In genomic region chr18:59500765-59501164, GRCh38 we compare ENCODE assay signal across 24 cellular contexts.
"Had no signal": no experiment of that assay in that cellular context is flagged by ENCODE, and none has a peak within 500 bp of the region (broad histone marks: within the 10 kb centered on the region; RNA-seq: fewer than 3 reads in every experiment).

No MANE protein-coding gene starts in this region.

- H3K9me3 Mint-ChIP-seq: activated CD4-positive, alpha-beta memory T cell treated with anti-CD3 and anti-CD28 coated beads, Interleukin-2, amount 10 ng/mL, durations not matched to agents 7 days and 5 days; activated CD4-positive, alpha-beta T cell treated with anti-CD3 and anti-CD28 coated beads, Interleukin-2, amount 10 ng/mL, durations not matched to agents 7 days and 5 days; activated T-helper 2 cell treated with anti-CD3 and anti-CD28 coated beads, Interferon-gamma antibody, Interleukin-2, Interleukin-4, amounts not matched to agents 10 μg/mL and 5 μg/mL and 100 μg/mL, durations not matched to agents 14 hours and 24 hours and 36 hours; stimulated activated naive CD8-positive, alpha-beta T cell treated with anti-CD3 and anti-CD28 coated beads, Interleukin-15, Interleukin-2, amounts not matched to agents 100 ng/mL and 50 ng/mL, for 24 hours had no signal

- DNase-seq: activated CD4-positive, alpha-beta memory T cell treated with anti-CD3 and anti-CD28 coated beads, Interleukin-2, amount 10 ng/mL, durations not matched to agents 7 days and 5 days; activated CD4-positive, alpha-beta T cell treated with anti-CD3 and anti-CD28 coated beads for 1 hour; activated CD4-positive, alpha-beta T cell treated with anti-CD3 and anti-CD28 coated beads, Interleukin-2, amount 10 ng/mL, durations not matched to agents 7 days and 5 days; activated naive CD4-positive, alpha-beta T cell; activated T-cell treated with anti-CD3 and anti-CD28 coated beads, Interleukin-2, amount 50 U/mL, for 48 hours; cerebellar nuclear complex; colonic mucosa; effector memory CD4-positive, alpha-beta T cell; erythroblast; head of caudate nucleus; lower lobe of right lung; mesendoderm; natural killer cell; right lobe of liver; stimulated activated CD4-positive, alpha-beta T cell treated with anti-CD3 and anti-CD28 coated beads, Interleukin-2, amount 100 ng/mL, for 48 hours; substantia nigra; T-helper 2 cell; upper lobe of left lung had no signal

- ATAC-seq: gastroesophageal sphincter, left lobe of liver, lower lobe of right lung, natural killer cell, right lobe of liver, WTC11 had no signal

- H3K4me3 Mint-ChIP-seq: activated CD4-positive, alpha-beta memory T cell treated with anti-CD3 and anti-CD28 coated beads, Interleukin-2, amount 10 ng/mL, durations not matched to agents 7 days and 5 days; activated CD4-positive, alpha-beta T cell treated with anti-CD3 and anti-CD28 coated beads, Interleukin-2, amount 10 ng/mL, durations not matched to agents 7 days and 5 days; natural killer cell; stimulated activated naive CD8-positive, alpha-beta T cell treated with anti-CD3 and anti-CD28 coated beads, Interleukin-15, Interleukin-2, amounts not matched to agents 100 ng/mL and 50 ng/mL, for 24 hours; WTC11 had no signal

- H3K27me3 Mint-ChIP-seq: activated CD4-positive, alpha-beta memory T cell treated with anti-CD3 and anti-CD28 coated beads, Interleukin-2, amount 10 ng/mL, durations not matched to agents 7 days and 5 days had no signal

- H3K4me1 Mint-ChIP-seq: activated CD4-positive, alpha-beta memory T cell treated with anti-CD3 and anti-CD28 coated beads, Interleukin-2, amount 10 ng/mL, durations not matched to agents 7 days and 5 days; activated CD4-positive, alpha-beta T cell treated with anti-CD3 and anti-CD28 coated beads, Interleukin-2, amount 10 ng/mL, durations not matched to agents 7 days and 5 days; natural killer cell had no signal

- H3K27ac Mint-ChIP-seq: activated CD4-positive, alpha-beta memory T cell treated with anti-CD3 and anti-CD28 coated beads, Interleukin-2, amount 10 ng/mL, durations not matched to agents 7 days and 5 days; activated CD4-positive, alpha-beta T cell treated with anti-CD3 and anti-CD28 coated beads, Interleukin-2, amount 10 ng/mL, durations not matched to agents 7 days and 5 days; activated naive CD4-positive, alpha-beta T cell treated with anti-CD3 and anti-CD28 coated beads, Interleukin-2, amount 50 U/mL, for 72 hours; activated T-helper 2 cell treated with anti-CD3 and anti-CD28 coated beads, Interferon-gamma antibody, Interleukin-2, Interleukin-4, amounts not matched to agents 10 μg/mL and 5 μg/mL and 100 μg/mL, durations not matched to agents 14 hours and 24 hours and 36 hours; natural killer cell; stimulated activated naive CD8-positive, alpha-beta T cell treated with anti-CD3 and anti-CD28 coated beads, Interleukin-15, Interleukin-2, amounts not matched to agents 100 ng/mL and 50 ng/mL, for 24 hours; WTC11 had no signal

- H3K36me3 Mint-ChIP-seq: activated naive CD4-positive, alpha-beta T cell treated with anti-CD3 and anti-CD28 coated beads, Interleukin-2, amount 50 U/mL, for 72 hours; natural killer cell had no signal
